23 cellular contexts compared by ENCODE assay signal in genomic region chr20:48448601-48449384, GRCh38.
DNase-seq lines count a peak whose midpoint lies in the region; ATAC-seq and TF ChIP-seq lines count a peak whose summit lies in the region.
"Had no signal": no experiment of that assay in that cellular context is flagged by ENCODE, and none has a peak within 500 bp of the region (broad histone marks: within the 10 kb centered on the region; RNA-seq: fewer than 3 reads in every experiment).

No MANE protein-coding gene starts in this region.

- H3K4me3 Mint-ChIP-seq in chondrocyte (ENCODE audit: unreplicated experiment) = no peak overlapping the region
- H3K4me3 Mint-ChIP-seq: CD4-positive, CD25-positive, alpha-beta regulatory T cell; mesothelial cell of epicardium; natural killer cell treated with Interleukin-12 subunit alpha and Interleukin-12 subunit beta and Interleukin-15 and Interleukin-18, amount 100 ng/mL, for 72 hours; WTC11 had no signal

- DNase-seq in GM10248 (ENCODE audit: extremely low spot score) (no peak), MG63 (peak; percentile 24), chondrocyte (ENCODE audit: low spot score) (no peak), occipital lobe (lab: John Stamatoyannopoulos, UW) (peak; percentile 29), RWPE1 (ENCODE audit: low spot score) (no peak), NCI-H2196 (lab: John Stamatoyannopoulos, UW; ENCODE audit: unreplicated experiment) (no peak)
- DNase-seq in stimulated activated CD4-positive, alpha-beta T cell treated with anti-CD3 and anti-CD28 coated beads, Interleukin-2, amount 100 ng/mL, for 48 hours = no peak
- DNase-seq: activated CD4-positive, alpha-beta T cell treated with anti-CD3 and anti-CD28 coated beads, Interleukin-2, amount 50 U/mL, for 4 hours; activated effector memory CD4-positive, alpha-beta T cell treated with Interleukin-2 at 50 U/mL for 16 hours; cortex of kidney; left colon; NCI-H1092 treated with DMSO at 0.1 percent for 48 hours; NCI-H2029; NCI-H510A treated with DMSO at 0.1 percent for 48 hours; stimulated activated naive CD4-positive, alpha-beta T cell treated with Interleukin-2 at 50 U/mL for 16 hours; T-helper 9 cell had no signal

- CTCF ChIA-PET in GM10248 (lab: Yijun Ruan, JAX) (interaction anchor here (0.9 to 3.6 kb wide), 5 partner anchors 9 to 172 kb away, joined by 3 to 20 read pairs (median 3); no protein-coding TSS in a partner anchor), RWPE1 (lab: Yijun Ruan, JAX) (interaction anchor here (0.7 to 1.1 kb wide), 4 partner anchors 171 to 723 kb away, joined by 3 to 4 read pairs (median 3); no protein-coding TSS in a partner anchor)

- ATAC-seq in GM18870 (IDR thresholded peaks at IDR 0.05; ENCODE audit: unreplicated experiment) = no peak
- ATAC-seq: left colon; natural killer cell treated with Interleukin-12 subunit alpha and Interleukin-12 subunit beta and Interleukin-15 and Interleukin-18, amount 100 ng/mL, for 72 hours; WTC11 had no signal

- no peak overlapping the region for H3K27ac Mint-ChIP-seq in chondrocyte (ENCODE audit: unreplicated experiment)
- H3K27ac Mint-ChIP-seq: CD4-positive, CD25-positive, alpha-beta regulatory T cell; mesothelial cell of epicardium; natural killer cell treated with Interleukin-12 subunit alpha and Interleukin-12 subunit beta and Interleukin-15 and Interleukin-18, amount 100 ng/mL, for 72 hours; WTC11 had no signal

- H3K4me1 Mint-ChIP-seq in chondrocyte (ENCODE audit: low read depth) = peaks cover 5% of the 10 kb centered on the region
- H3K4me1 Mint-ChIP-seq: CD4-positive, CD25-positive, alpha-beta regulatory T cell; mesothelial cell of epicardium; WTC11 had no signal

- H3K36me3 ChIP-seq in MG63 = no peaks in the 10 kb centered on the region
- H3K36me3 ChIP-seq: breast epithelium, tibial nerve had no signal

- H3K4me3 ChIP-seq in MG63 = no peak overlapping the region
- H3K4me3 ChIP-seq: breast epithelium, tibial nerve had no signal

- POLR2A ChIA-PET in GM10248 (lab: Yijun Ruan, JAX) = no interaction called here
- POLR2A ChIA-PET in RWPE1 (lab: Yijun Ruan, JAX; ENCODE audit: low non-redundant PET) = no interaction called here

- H3K36me3 Mint-ChIP-seq in chondrocyte (ENCODE audit: low read depth) = peaks cover 2% of the 10 kb centered on the region
- H3K36me3 Mint-ChIP-seq: CD4-positive, CD25-positive, alpha-beta regulatory T cell had no signal

- H3K9me3 ChIP-seq in MG63 = peaks cover 6% of the 10 kb centered on the region

- no peak overlapping the region for H3K27ac ChIP-seq in RWPE1
- H3K27ac ChIP-seq: breast epithelium, tibial nerve had no signal

- peaks cover 10% of the 10 kb centered on the region for H3K9me3 Mint-ChIP-seq in chondrocyte (ENCODE audit: low read depth)
- H3K9me3 Mint-ChIP-seq: natural killer cell treated with Interleukin-12 subunit alpha and Interleukin-12 subunit beta and Interleukin-15 and Interleukin-18, amount 100 ng/mL, for 72 hours had no signal

- TF ChIP-seq CTCF in GM10248 (IDR thresholded peaks at IDR 0.05; ENCODE audit: control extremely low read depth, extremely low read depth, low read depth, missing control alignments) (peak; percentile 36), chondrocyte (IDR thresholded peaks at IDR 0.05) (peak; percentile 15), RWPE1 (conservative IDR thresholded peaks at IDR 0.05; ENCODE audit: low read depth) (no peak)

- peaks cover 16% of the 10 kb centered on the region for H3K27me3 Mint-ChIP-seq in chondrocyte (ENCODE audit: low read depth)

- no peaks in the 10 kb centered on the region; the same call in 1 of the 2 replicates for H3K27me3 ChIP-seq in MG63
- H3K27me3 ChIP-seq: tibial nerve had no signal

Comparison
In these comparisons a context has a peak if more than half of its experiments do, and no peak if none do; other contexts are left out.
1. DNase-seq: peak in MG63 (single experiment) and occipital lobe (single experiment); none in GM10248 (single experiment), chondrocyte (single experiment), stimulated activated CD4-positive, alpha-beta T cell treated with anti-CD3 and anti-CD28 coated beads, Interleukin-2, amount 100 ng/mL, for 48 hours (0 of 2), RWPE1 (single experiment) and NCI-H2196 (single experiment).